ENCODE assay signal across 8 cellular contexts in genomic region chr5:89313804-89314588, GRCh38.
A peak's percentile ranks its signal among the peaks of the same experiment; 100 is the strongest.
DNase-seq lines count a peak whose midpoint lies in the region; ATAC-seq and TF ChIP-seq lines count a peak whose summit lies in the region.

No MANE protein-coding gene starts in this region.

- no peak overlapping the region for H3K9ac ChIP-seq in rectal smooth muscle tissue (ENCODE audit: low read length)

- no peaks in the 10 kb centered on the region for H3K27me3 ChIP-seq in heart left ventricle
- H3K27me3 ChIP-seq in rectal smooth muscle tissue (ENCODE audit: control insufficient read depth, insufficient read depth, low read length): no peaks in the 10 kb centered on the region

- H3K27ac ChIP-seq in heart left ventricle (no peak overlapping the region), rectal smooth muscle tissue (ENCODE audit: low read depth, low read length) (peak overlapping the region; percentile 41)

- no peaks in the 10 kb centered on the region for H3K9me3 ChIP-seq in heart left ventricle

- DNase-seq in heart left ventricle: no peak
- no peak for DNase-seq in Right ventricle myocardium inferior (ENCODE audit: missing footprints)
- DNase-seq in NCI-H2029 treated with DMSO at 0.1 percent for 48 hours (lab: John Stamatoyannopoulos, UW): peak; percentile 63
- peak; percentile 15 for DNase-seq in brain pericyte (ENCODE audit: low read depth, low spot score)
- no peak for DNase-seq in ureter (ENCODE audit: low spot score)
- no peak for DNase-seq in activated CD4-positive, alpha-beta T cell treated with anti-CD3 and anti-CD28 coated beads, Interleukin-2, amount 50 U/mL, for 1 hour

- ATAC-seq in heart left ventricle: peak in 3 of 4 donors; percentile 49 to 70 (median 64)
- no peak for ATAC-seq in Right ventricle myocardium inferior
- peak; percentile 95 for ATAC-seq in HG02610 (IDR thresholded peaks at IDR 0.05; ENCODE audit: unreplicated experiment)

- H3K4me1 ChIP-seq in heart left ventricle (peaks cover 0 to 12% (median 3%) of the 10 kb centered on the region in 12 donors), rectal smooth muscle tissue (ENCODE audit: control insufficient read depth, insufficient read depth, low read length) (peaks cover 11% of the 10 kb centered on the region)

- 12 to 29% (median 23%) methylated on average over 3 of the region's 3 CpGs for WGBS in heart left ventricle, 4 donors

- no peak for TF ChIP-seq CTCF in heart left ventricle (IDR thresholded peaks at IDR 0.05)

- TF ChIP-seq POLR2A in heart left ventricle (IDR thresholded peaks at IDR 0.05): no peak

- H3K4me3 ChIP-seq in heart left ventricle: no peak overlapping the region
- H3K4me3 ChIP-seq in rectal smooth muscle tissue (ENCODE audit: low read length): no peak overlapping the region

- H3K36me3 ChIP-seq in heart left ventricle (no peaks in the 10 kb centered on the region), rectal smooth muscle tissue (ENCODE audit: control insufficient read depth, insufficient read depth, low read length) (no peaks in the 10 kb centered on the region)

- intact Hi-C loops in heart left ventricle (cut with DNase I) (no loop called here), Right ventricle myocardium inferior (cut with DNase I) (no loop called here)

Comparison
In these comparisons a context has a peak if more than half of its experiments do, and no peak if none do; other contexts are left out.
1. DNase-seq: peak in NCI-H2029 treated with DMSO at 0.1 percent for 48 hours (single experiment) and brain pericyte (single experiment); none in heart left ventricle (0 of 5), Right ventricle myocardium inferior (single experiment), ureter (single experiment) and activated CD4-positive, alpha-beta T cell treated with anti-CD3 and anti-CD28 coated beads, Interleukin-2, amount 50 U/mL, for 1 hour (single experiment).